In genomic region chr2:45273412-45274189, GRCh38 we compare ENCODE assay signal across 16 cellular contexts.
DNase-seq lines count a peak whose midpoint lies in the region; ATAC-seq and TF ChIP-seq lines count a peak whose summit lies in the region.
"Had no signal": no experiment of that assay in that cellular context is flagged by ENCODE, and none has a peak within 500 bp of the region (broad histone marks: within the 10 kb centered on the region; RNA-seq: fewer than 3 reads in every experiment).

No MANE protein-coding gene starts in this region.

- H3K36me3 Mint-ChIP-seq in progenitor cell of endocrine pancreas (ENCODE audit: insufficient read depth) = no peaks in the 10 kb centered on the region
- H3K36me3 Mint-ChIP-seq: activated naive CD8-positive, alpha-beta T cell treated with anti-CD3 and anti-CD28 coated beads, Interleukin-2, amount 10 ng/mL, durations not matched to agents 7 days and 5 days had no signal

- peak overlapping the region; percentile 57 for H3K4me3 Mint-ChIP-seq in progenitor cell of endocrine pancreas (ENCODE audit: low read depth)
- H3K4me3 Mint-ChIP-seq: activated naive CD8-positive, alpha-beta T cell treated with anti-CD3 and anti-CD28 coated beads, Interleukin-2, amount 10 ng/mL, durations not matched to agents 7 days and 5 days; central memory CD8-positive, alpha-beta T cell had no signal

- ATAC-seq in GM21737 (IDR thresholded peaks at IDR 0.05; ENCODE audit: unreplicated experiment) (no peak), GM18858 (IDR thresholded peaks at IDR 0.05; ENCODE audit: unreplicated experiment) (no peak)
- ATAC-seq in activated CD4-positive, CD25-positive, alpha-beta regulatory T cell treated with anti-CD3 and anti-CD28 coated beads, Interleukin-2, amount 50 U/mL, for 24 hours = no peak

- peaks cover 33% of the 10 kb centered on the region for H3K27me3 Mint-ChIP-seq in progenitor cell of endocrine pancreas

- H3K9me3 Mint-ChIP-seq in progenitor cell of endocrine pancreas (ENCODE audit: low read depth) = no peaks in the 10 kb centered on the region
- H3K9me3 Mint-ChIP-seq: activated naive CD8-positive, alpha-beta T cell treated with anti-CD3 and anti-CD28 coated beads, Interleukin-2, amount 10 ng/mL, durations not matched to agents 7 days and 5 days; central memory CD8-positive, alpha-beta T cell had no signal

- DNase-seq in DMS53 treated with DMSO at 0.1 percent for 48 hours (lab: John Stamatoyannopoulos, UW; ENCODE audit: unreplicated experiment) = peak; percentile 92
- DNase-seq in NCI-H2081 treated with DMSO at 0.1 percent for 48 hours (lab: John Stamatoyannopoulos, UW) = peak; percentile 64
- DNase-seq in progenitor cell of endocrine pancreas (ENCODE audit: low spot score, unreplicated experiment) = no peak
- DNase-seq: activated naive CD8-positive, alpha-beta T cell treated with anti-CD3 and anti-CD28 coated beads, Interleukin-2, amount 10 ng/mL, durations not matched to agents 7 days and 5 days; glutamatergic neuron; GM23248; IMR-90; stimulated activated CD4-positive, alpha-beta T cell treated with anti-CD3 and anti-CD28 coated beads, Interleukin-1b, Interleukin-23, amount 100 ng/mL, for 48 hours; upper lobe of left lung; WERI-Rb-1 had no signal

- H3K4me1 Mint-ChIP-seq in progenitor cell of endocrine pancreas (ENCODE audit: low read depth) = peaks cover 44% of the 10 kb centered on the region
- H3K4me1 Mint-ChIP-seq: central memory CD8-positive, alpha-beta T cell had no signal

- H3K27ac ChIP-seq in VCaP = peak overlapping the region; percentile 98
- H3K27ac ChIP-seq: GM23248, SK-N-MC, upper lobe of left lung, WERI-Rb-1 had no signal

- peak overlapping the region; percentile 96 for H3K27ac Mint-ChIP-seq in progenitor cell of endocrine pancreas
- H3K27ac Mint-ChIP-seq: activated naive CD8-positive, alpha-beta T cell treated with anti-CD3 and anti-CD28 coated beads, Interleukin-2, amount 10 ng/mL, durations not matched to agents 7 days and 5 days had no signal

- TF ChIP-seq CTCF in VCaP (conservative IDR thresholded peaks at IDR 0.05) (no peak), progenitor cell of endocrine pancreas (IDR thresholded peaks at IDR 0.05; ENCODE audit: unreplicated experiment) (no peak)
